ENCODE assay signal across 8 cellular contexts in genomic region chr12:26122681-26123481, GRCh38. TPM values are rescaled to one million over a fixed set of nuclear protein-coding genes. Genes with fewer than 3 reads are reported as not detected.
DNase-seq lines count a peak whose midpoint lies in the region; ATAC-seq, FAIRE-seq and TF ChIP-seq lines count a peak whose summit lies in the region.

No MANE protein-coding gene starts in this region.

- peaks cover 23% of the 10 kb centered on the region for H3K4me1 ChIP-seq in endothelial cell of umbilical vein (ENCODE audit: control insufficient read depth, extremely low read depth, insufficient read depth, low read length)
- peaks cover 7% of the 10 kb centered on the region for H3K4me1 ChIP-seq in mesodermal cell (ENCODE audit: control insufficient read depth, insufficient read depth, low read length, poor library complexity, severe bottlenecking)

- WGBS in mesodermal cell (ENCODE audit: insufficient coverage in 2 of 2), 2 experiments, result 1% methylated on average over 49 to 53 of the region's 69 CpGs

- ATAC-seq in HG03432 (IDR thresholded peaks at IDR 0.05; ENCODE audit: unreplicated experiment), result no peak

- H3K79me2 ChIP-seq in endothelial cell of umbilical vein (ENCODE audit: control insufficient read depth, insufficient read depth, low read length), result no peaks in the 10 kb centered on the region

- no peaks in the 10 kb centered on the region for H3K9me3 Mint-ChIP-seq in activated CD4-positive, alpha-beta T cell treated with anti-CD3 and anti-CD28 coated beads, Interleukin-2, amount 10 ng/mL, durations not matched to agents 7 days and 5 days

- H3K36me3 ChIP-seq in endothelial cell of umbilical vein (ENCODE audit: control insufficient read depth in 2 of 2, extremely low read depth in 1 of 2, insufficient read depth in 2 of 2, low read length in 2 of 2), result no peaks in the 10 kb centered on the region
- no peaks in the 10 kb centered on the region for H3K36me3 ChIP-seq in mesodermal cell (ENCODE audit: control insufficient read depth, insufficient read depth, low read length)

- H2AFZ ChIP-seq in endothelial cell of umbilical vein (ENCODE audit: low read depth, low read length), result peak overlapping the region; percentile 68

- CTCF ChIA-PET in activated CD4-positive, alpha-beta T cell treated with anti-CD3 and anti-CD28 coated beads, Interleukin-2, amount 10 ng/mL, durations not matched to agents 7 days and 5 days (lab: Charles Lee), result no interaction called here
- CTCF ChIA-PET in endothelial cell of umbilical vein (lab: Charles Lee), result interaction anchor here (0.9 to 4.4 kb wide), 21 partner anchors 8 to 579 kb away, joined by 3 to 24 read pairs (median 4); partner anchors contain the start of gene SSPN

- no peaks in the 10 kb centered on the region for H3K9me1 ChIP-seq in endothelial cell of umbilical vein (replicated peaks; ENCODE audit: control insufficient read depth, extremely low read depth, insufficient read depth, low read length)

- BruUV-seq in endothelial cell of umbilical vein (replicated peaks; lab: Mats Ljungman, UMichigan), result no TSS peak

- peaks cover 43% of the 10 kb centered on the region for H3K4me1 Mint-ChIP-seq in activated CD4-positive, alpha-beta T cell treated with anti-CD3 and anti-CD28 coated beads, Interleukin-2, amount 10 ng/mL, durations not matched to agents 7 days and 5 days

- H3K27me3 ChIP-seq in endothelial cell of umbilical vein (ENCODE audit: control insufficient read depth in 2 of 2, insufficient read depth in 2 of 2, low read length in 2 of 2), result peaks cover 24 to 33% of the 10 kb centered on the region in 2 experiments

- intact Hi-C loops in endothelial cell of umbilical vein (cut with micrococcal nuclease), result loop anchor here (1.0 to 10.0 kb wide), 6 partner anchors 74 to 528 kb away; partner anchors contain the start of gene SSPN

- POLR2A ChIA-PET in activated CD4-positive, alpha-beta T cell treated with anti-CD3 and anti-CD28 coated beads, Interleukin-2, amount 10 ng/mL, durations not matched to agents 7 days and 5 days (lab: Charles Lee), result no interaction called here
- POLR2A ChIA-PET in endothelial cell of umbilical vein (lab: Charles Lee), result interaction anchor here (1.7 kb wide), 1 partner anchor 9 kb away, joined by 6 read pairs; no protein-coding TSS in a partner anchor

- H4K20me1 ChIP-seq in endothelial cell of umbilical vein (replicated peaks; ENCODE audit: control insufficient read depth, extremely low read depth, insufficient read depth, low read length), result no peaks in the 10 kb centered on the region

- H3K27ac Mint-ChIP-seq in activated CD4-positive, alpha-beta T cell treated with anti-CD3 and anti-CD28 coated beads, Interleukin-2, amount 10 ng/mL, durations not matched to agents 7 days and 5 days, result peak overlapping the region; percentile 57

- peak; percentile 29 for DNase-seq in 8988T
- DNase-seq in Jurkat, Clone E6-1 (ENCODE audit: low read depth, low spot score), result no peak
- no peak for DNase-seq in activated CD4-positive, alpha-beta T cell treated with anti-CD3 and anti-CD28 coated beads, Interleukin-2, amount 10 ng/mL, durations not matched to agents 7 days and 5 days
- DNase-seq in endothelial cell of umbilical vein (ENCODE audit: low read depth, low spot score), result peak; percentile 68
- peak in 46 of 49 donors; percentile 24 to 93 (median 71) for DNase-seq in substantia nigra (lab: John Stamatoyannopoulos, UW)

- H3K9ac ChIP-seq in endothelial cell of umbilical vein (replicated peaks; ENCODE audit: extremely low read depth, insufficient read depth, low read length), result peak overlapping the region; percentile 44

- peaks cover 83% of the 10 kb centered on the region for H3K27me3 Mint-ChIP-seq in activated CD4-positive, alpha-beta T cell treated with anti-CD3 and anti-CD28 coated beads, Interleukin-2, amount 10 ng/mL, durations not matched to agents 7 days and 5 days

- H3K4me3 Mint-ChIP-seq in activated CD4-positive, alpha-beta T cell treated with anti-CD3 and anti-CD28 coated beads, Interleukin-2, amount 10 ng/mL, durations not matched to agents 7 days and 5 days, result peak overlapping the region; percentile 74

- no peak for TF ChIP-seq POLR2A in endothelial cell of umbilical vein (IDR thresholded peaks at IDR 0.05; ENCODE audit: low read depth, low read length)

- peak overlapping the region; percentile 22 for H3K4me3 ChIP-seq in Jurkat, Clone E6-1 (ENCODE audit: low read length)
- peak overlapping the region; percentile 28 to 59 (median 56) for H3K4me3 ChIP-seq in endothelial cell of umbilical vein (replicated peaks in 1 of 3; ENCODE audit: insufficient read depth in 1 of 3, low read depth in 1 of 3, low read length in 3 of 3)
- peak overlapping the region; percentile 43 for H3K4me3 ChIP-seq in mesodermal cell (ENCODE audit: extremely low read depth, insufficient read depth, low read length, poor library complexity, severe bottlenecking)

- dilution Hi-C loops in endothelial cell of umbilical vein (cut with MboI; ENCODE audit: extremely low pct_ligation_motif_present, low sequenced_read_pairs), result no loop called here

- peaks cover 2% of the 10 kb centered on the region for H3K36me3 Mint-ChIP-seq in activated CD4-positive, alpha-beta T cell treated with anti-CD3 and anti-CD28 coated beads, Interleukin-2, amount 10 ng/mL, durations not matched to agents 7 days and 5 days (ENCODE audit: low read depth)

- no peak for FAIRE-seq in endothelial cell of umbilical vein (lab: Jason Lieb, UNC)

- peak overlapping the region; percentile 84 for H3K4me2 ChIP-seq in endothelial cell of umbilical vein (ENCODE audit: insufficient read depth, low read length)

- H3K27ac ChIP-seq in endothelial cell of umbilical vein (ENCODE audit: insufficient read depth, low read depth, low read length) (no peak overlapping the region), mesodermal cell (ENCODE audit: low read depth, low read length, severe bottlenecking) (no peak overlapping the region), substantia nigra (ENCODE audit: low read depth, low read length, poor library complexity, severe bottlenecking) (peak overlapping the region; percentile 98)

- H3K9me3 ChIP-seq in endothelial cell of umbilical vein (replicated peaks; ENCODE audit: control insufficient read depth, insufficient read depth, low read length) (no peaks in the 10 kb centered on the region), mesodermal cell (ENCODE audit: control insufficient read depth, low read length) (no peaks in the 10 kb centered on the region)

- TF ChIP-seq CTCF in GM12873 (IDR thresholded peaks at IDR 0.05; ENCODE audit: insufficient read depth, low read depth, low read length, missing control alignments) (peak; percentile 28), endothelial cell of umbilical vein (IDR thresholded peaks at IDR 0.05; ENCODE audit: extremely low read depth in 1 of 2, insufficient read depth in 1 of 2, low read depth in 1 of 2, low read length in 2 of 2) (peak in 1 of 2 donors; percentile 41)

TF ChIP-seq in endothelial cell of umbilical vein, 7 proteins besides CTCF, POLR2A, EP300 and RAD21:
- peak; percentile 71 for TF ChIP-seq EZH2 (IDR thresholded peaks at IDR 0.05; ENCODE audit: borderline replicate concordance, low read depth, low read length, severe bottlenecking)
- TF ChIP-seq POLR2AphosphoS5 (IDR thresholded peaks at IDR 0.05; ENCODE audit: insufficient read depth, low read depth, low read length), result no peak

RNA-seq across cellular contexts. Expression of gene BHLHE41, which starts 2.0 kb away (rescaled TPM):
- not detected for polyA plus RNA-seq in Jurkat, Clone E6-1 (2012; ENCODE audit: insufficient read depth, insufficient read length)
- not detected for total RNA-seq in activated CD4-positive, alpha-beta T cell treated with anti-CD3 and anti-CD28 coated beads, Interleukin-2, amount 10 ng/mL, durations not matched to agents 7 days and 5 days
- total RNA-seq in endothelial cell of umbilical vein, result 0.07 and 0.24 TPM in 2 replicates
- 0.03 and 0.12 TPM in 2 replicates for polyA plus RNA-seq in endothelial cell of umbilical vein
- polyA plus RNA-seq in endothelial cell of umbilical vein (2011; cell fraction: cytosol; rRNA removed), result 0.04 and 0.06 TPM in 2 replicates
- polyA plus RNA-seq in endothelial cell of umbilical vein (2011; cell fraction: nucleus; rRNA removed), result 0.04 TPM in 1 of 2 replicates, not detected in the other
- polyA plus RNA-seq in endothelial cell of umbilical vein (2012), result 0.59 and 0.85 TPM in 2 replicates
- polyA minus RNA-seq in endothelial cell of umbilical vein, result not detected in 2 replicates
- not detected for polyA minus RNA-seq in endothelial cell of umbilical vein (2011; cell fraction: cytosol; rRNA and poly(A)+ RNA removed)
- not detected in 2 replicates for polyA minus RNA-seq in endothelial cell of umbilical vein (2011; cell fraction: nucleus; rRNA and poly(A)+ RNA removed)
- polyA plus RNA-seq in mesodermal cell (2013, experiment 1 of 2), result 0.41 TPM
- 0.86 TPM for polyA plus RNA-seq in mesodermal cell (2013, experiment 2 of 2)

Comparison
In these comparisons a context has a peak if more than half of its experiments do, and no peak if none do; other contexts are left out.
1. DNase-seq: peak in 8988T (single experiment), endothelial cell of umbilical vein (single experiment) and substantia nigra (46 of 49); none in Jurkat, Clone E6-1 (single experiment) and activated CD4-positive, alpha-beta T cell treated with anti-CD3 and anti-CD28 coated beads, Interleukin-2, amount 10 ng/mL, durations not matched to agents 7 days and 5 days (single experiment).
2. Peak in every context shown above with its lines, with median percentiles within 50 percentile points of each other: H3K4me3 ChIP-seq.